ENCODE assay signal across 7 cellular contexts in genomic region chrX:101950581-101950980, GRCh38. TPM values are rescaled to one million over a fixed set of nuclear protein-coding genes. Genes with fewer than 3 reads are reported as not detected.
"Had no signal": no experiment of that assay in that cellular context is flagged by ENCODE, and none has a peak within 500 bp of the region (broad histone marks: within the 10 kb centered on the region; RNA-seq: fewer than 3 reads in every experiment).

No MANE protein-coding gene starts in this region.

- DNase-seq: GOT3, H7, HCEC 1CT, IMR-90, KG1 had no signal

- ATAC-seq: K562 had no signal

RNA-seq across cellular contexts. Expression of gene ZMAT1, which starts 18.8 kb away (rescaled TPM):
- total RNA-seq: HT-29, IMR-90 had no signal
